18 cellular contexts compared by ENCODE assay signal in genomic region chr16:28112908-28113307, GRCh38. TPM values are rescaled to one million over a fixed set of nuclear protein-coding genes. Genes with fewer than 3 reads are reported as not detected.
DNase-seq lines count a peak whose midpoint lies in the region; ATAC-seq, FAIRE-seq and TF ChIP-seq lines count a peak whose summit lies in the region.
"Had no signal": no experiment of that assay in that cellular context is flagged by ENCODE, and none has a peak within 500 bp of the region (broad histone marks: within the 10 kb centered on the region; RNA-seq: fewer than 3 reads in every experiment).

No MANE protein-coding gene starts in this region.

- peak; percentile 91 for ATAC-seq in activated CD8-positive, alpha-beta memory T cell treated with anti-CD3 and anti-CD28 coated beads, Interleukin-2, amount 10 ng/mL, durations not matched to agents 7 days and 5 days
- peak; percentile 91 to 95 for ATAC-seq in activated naive CD4-positive, alpha-beta T cell treated with anti-CD3 and anti-CD28 coated beads, Interleukin-2, amount 50 U/mL, for 72 hours
- ATAC-seq: Panc1 had no signal

- H3K9me3 Mint-ChIP-seq in activated CD8-positive, alpha-beta memory T cell treated with anti-CD3 and anti-CD28 coated beads, Interleukin-2, amount 10 ng/mL, durations not matched to agents 7 days and 5 days (ENCODE audit: low read depth): no peaks in the 10 kb centered on the region
- no peaks in the 10 kb centered on the region for H3K9me3 Mint-ChIP-seq in activated naive CD4-positive, alpha-beta T cell treated with anti-CD3 and anti-CD28 coated beads, Interleukin-2, amount 50 U/mL, for 72 hours
- H3K9me3 Mint-ChIP-seq: neural progenitor cell had no signal

- H3K4me1 Mint-ChIP-seq in activated CD8-positive, alpha-beta memory T cell treated with anti-CD3 and anti-CD28 coated beads, Interleukin-2, amount 10 ng/mL, durations not matched to agents 7 days and 5 days: peaks cover 32% of the 10 kb centered on the region

- no peaks in the 10 kb centered on the region for H3K27me3 Mint-ChIP-seq in activated CD8-positive, alpha-beta memory T cell treated with anti-CD3 and anti-CD28 coated beads, Interleukin-2, amount 10 ng/mL, durations not matched to agents 7 days and 5 days

- DNase-seq in activated CD8-positive, alpha-beta memory T cell treated with anti-CD3 and anti-CD28 coated beads, Interleukin-2, amount 10 ng/mL, durations not matched to agents 7 days and 5 days: peak; percentile 69
- no peak for DNase-seq in activated CD8-positive, alpha-beta memory T cell treated with anti-CD3 and anti-CD28 coated beads, Interleukin-2, amount 50 U/mL, for 4 hours
- DNase-seq in MV-4-11 (lab: John Stamatoyannopoulos, UW) (peak; percentile 48), D721Med (ENCODE audit: insufficient read length, low spot score) (no peak), NCI-H69 (lab: John Stamatoyannopoulos, UW) (no peak), C1 segment of cervical spinal cord (lab: John Stamatoyannopoulos, UW) (no peak)
- DNase-seq in activated naive CD4-positive, alpha-beta T cell treated with anti-CD3 and anti-CD28 coated beads, Interleukin-2, amount 50 U/mL, for 72 hours (ENCODE audit: low spot score in 2 of 2): no peak
- DNase-seq in stimulated activated CD4-positive, alpha-beta T cell treated with anti-CD3 and anti-CD28 coated beads, Interleukin-1b, Interleukin-23, amount 100 ng/mL, for 48 hours: peak; percentile 51
- DNase-seq: activated CD4-positive, alpha-beta T cell treated with anti-CD3 and anti-CD28 coated beads for 4 hours; brain microvascular endothelial cell; DMS79 treated with DMSO at 0.1 percent for 48 hours; foreskin fibroblast; NCI-H146; NCI-H2227 treated with DMSO at 0.1 percent for 48 hours; T-helper 9 cell had no signal

- H3K4me3 Mint-ChIP-seq in activated CD8-positive, alpha-beta memory T cell treated with anti-CD3 and anti-CD28 coated beads, Interleukin-2, amount 10 ng/mL, durations not matched to agents 7 days and 5 days: no peak overlapping the region
- H3K4me3 Mint-ChIP-seq: neural progenitor cell had no signal

- peak overlapping the region; percentile 78 for H3K27ac Mint-ChIP-seq in activated CD8-positive, alpha-beta memory T cell treated with anti-CD3 and anti-CD28 coated beads, Interleukin-2, amount 10 ng/mL, durations not matched to agents 7 days and 5 days
- peak overlapping the region; percentile 77 to 88 for H3K27ac Mint-ChIP-seq in activated naive CD4-positive, alpha-beta T cell treated with anti-CD3 and anti-CD28 coated beads, Interleukin-2, amount 50 U/mL, for 72 hours
- H3K27ac Mint-ChIP-seq: neural progenitor cell had no signal

- CTCF ChIA-PET in activated CD8-positive, alpha-beta memory T cell treated with anti-CD3 and anti-CD28 coated beads, Interleukin-2, amount 10 ng/mL, durations not matched to agents 7 days and 5 days (lab: Charles Lee): interaction anchor here (1.3 to 3.0 kb wide), 2 partner anchors 43 to 105 kb away, joined by 4 to 16 read pairs; no protein-coding TSS in a partner anchor

- H3K36me3 Mint-ChIP-seq in activated CD8-positive, alpha-beta memory T cell treated with anti-CD3 and anti-CD28 coated beads, Interleukin-2, amount 10 ng/mL, durations not matched to agents 7 days and 5 days: peaks cover 54% of the 10 kb centered on the region
- H3K36me3 Mint-ChIP-seq in activated naive CD4-positive, alpha-beta T cell treated with anti-CD3 and anti-CD28 coated beads, Interleukin-2, amount 50 U/mL, for 72 hours: peaks cover 12 to 25% of the 10 kb centered on the region in 2 donors

- FAIRE-seq in D721Med (lab: Jason Lieb, UNC): no peak

- TF ChIP-seq CTCF in D721Med (IDR thresholded peaks at IDR 0.05; ENCODE audit: insufficient read depth, missing control alignments): no peak

RNA-seq across cellular contexts. Expression of gene GSG1L, which starts 49.4 kb away (rescaled TPM):
- not detected for total RNA-seq in activated CD8-positive, alpha-beta memory T cell treated with anti-CD3 and anti-CD28 coated beads, Interleukin-2, amount 10 ng/mL, durations not matched to agents 7 days and 5 days
- total RNA-seq in activated naive CD4-positive, alpha-beta T cell treated with anti-CD3 and anti-CD28 coated beads, Interleukin-2, amount 50 U/mL, for 72 hours: under 1 TPM in 1 of 2 donors, not detected in 1; 0.52 TPM
- total RNA-seq: SK-MEL-5 had no signal

Comparison
In these comparisons a context has a peak if more than half of its experiments do, and no peak if none do; other contexts are left out.
1. DNase-seq: peak in activated CD8-positive, alpha-beta memory T cell treated with anti-CD3 and anti-CD28 coated beads, Interleukin-2, amount 10 ng/mL, durations not matched to agents 7 days and 5 days (single experiment), MV-4-11 (single experiment) and stimulated activated CD4-positive, alpha-beta T cell treated with anti-CD3 and anti-CD28 coated beads, Interleukin-1b, Interleukin-23, amount 100 ng/mL, for 48 hours (single experiment); none in activated CD8-positive, alpha-beta memory T cell treated with anti-CD3 and anti-CD28 coated beads, Interleukin-2, amount 50 U/mL, for 4 hours (single experiment), activated naive CD4-positive, alpha-beta T cell treated with anti-CD3 and anti-CD28 coated beads, Interleukin-2, amount 50 U/mL, for 72 hours (0 of 2), D721Med (single experiment), NCI-H69 (single experiment) and C1 segment of cervical spinal cord (0 of 14).